ENCODE assay signal across 1 cellular context in the genomic region with DNA sequence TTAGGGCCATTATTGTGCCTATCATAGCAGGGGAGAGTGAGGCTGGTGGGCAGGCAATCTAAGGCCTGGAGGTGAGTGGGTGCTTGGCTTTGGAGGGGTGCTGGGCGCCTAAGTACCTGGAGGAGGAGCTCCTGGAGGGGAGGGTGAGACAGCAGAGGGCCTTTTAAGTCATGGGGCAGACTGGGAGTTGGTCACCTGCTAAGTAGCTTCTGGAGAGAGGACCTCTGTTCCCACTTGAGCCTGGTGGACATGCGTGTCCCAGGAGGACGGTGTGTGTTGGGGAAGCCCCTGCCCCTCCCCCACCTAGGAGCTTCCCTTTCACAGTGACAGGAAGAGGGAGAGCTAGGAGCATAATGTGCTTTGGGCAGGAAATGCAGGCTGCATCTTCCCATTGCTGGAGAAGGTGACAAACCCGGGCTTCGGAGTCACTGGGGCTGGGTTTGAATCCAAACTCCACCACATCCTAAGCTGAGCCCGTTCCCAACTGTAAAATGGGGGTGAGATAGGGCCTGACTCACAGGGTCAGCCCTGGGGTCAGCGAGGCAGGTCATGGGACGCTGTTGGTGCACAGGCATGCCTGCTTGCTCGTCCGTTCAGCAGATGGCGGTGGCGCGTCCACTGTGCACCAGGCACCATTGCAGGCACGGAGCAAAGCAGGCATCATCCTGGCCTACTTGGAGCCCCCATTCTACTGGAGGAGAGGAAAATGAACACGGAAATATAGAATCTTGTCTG.
A peak's percentile ranks its signal among the peaks of the same experiment; 100 is the strongest.
TF ChIP-seq lines count a peak whose summit lies in the region.

No MANE protein-coding gene starts in this region.

TF ChIP-seq in HepG2, 621 proteins besides CTCF, POLR2A, EP300 and RAD21 (continued from another document):
- TF ChIP-seq, protein P1, sequence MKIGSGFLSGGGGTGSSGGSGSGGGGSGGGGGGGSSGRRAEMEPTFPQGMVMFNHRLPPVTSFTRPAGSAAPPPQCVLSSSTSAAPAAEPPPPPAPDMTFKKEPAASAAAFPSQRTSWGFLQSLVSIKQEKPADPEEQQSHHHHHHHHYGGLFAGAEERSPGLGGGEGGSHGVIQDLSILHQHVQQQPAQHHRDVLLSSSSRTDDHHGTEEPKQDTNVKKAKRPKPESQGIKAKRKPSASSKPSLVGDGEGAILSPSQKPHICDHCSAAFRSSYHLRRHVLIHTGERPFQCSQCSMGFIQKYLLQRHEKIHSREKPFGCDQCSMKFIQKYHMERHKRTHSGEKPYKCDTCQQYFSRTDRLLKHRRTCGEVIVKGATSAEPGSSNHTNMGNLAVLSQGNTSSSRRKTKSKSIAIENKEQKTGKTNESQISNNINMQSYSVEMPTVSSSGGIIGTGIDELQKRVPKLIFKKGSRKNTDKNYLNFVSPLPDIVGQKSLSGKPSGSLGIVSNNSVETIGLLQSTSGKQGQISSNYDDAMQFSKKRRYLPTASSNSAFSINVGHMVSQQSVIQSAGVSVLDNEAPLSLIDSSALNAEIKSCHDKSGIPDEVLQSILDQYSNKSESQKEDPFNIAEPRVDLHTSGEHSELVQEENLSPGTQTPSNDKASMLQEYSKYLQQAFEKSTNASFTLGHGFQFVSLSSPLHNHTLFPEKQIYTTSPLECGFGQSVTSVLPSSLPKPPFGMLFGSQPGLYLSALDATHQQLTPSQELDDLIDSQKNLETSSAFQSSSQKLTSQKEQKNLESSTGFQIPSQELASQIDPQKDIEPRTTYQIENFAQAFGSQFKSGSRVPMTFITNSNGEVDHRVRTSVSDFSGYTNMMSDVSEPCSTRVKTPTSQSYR (CRISPR knock-in tag; IDR thresholded peaks at IDR 0.05; ENCODE audit: borderline replicate concordance), result peak; percentile 76
- TF ChIP-seq BHLHE40 (IDR thresholded peaks at IDR 0.05; ENCODE audit: low read length), result no peak
- TF ChIP-seq, protein P2, sequence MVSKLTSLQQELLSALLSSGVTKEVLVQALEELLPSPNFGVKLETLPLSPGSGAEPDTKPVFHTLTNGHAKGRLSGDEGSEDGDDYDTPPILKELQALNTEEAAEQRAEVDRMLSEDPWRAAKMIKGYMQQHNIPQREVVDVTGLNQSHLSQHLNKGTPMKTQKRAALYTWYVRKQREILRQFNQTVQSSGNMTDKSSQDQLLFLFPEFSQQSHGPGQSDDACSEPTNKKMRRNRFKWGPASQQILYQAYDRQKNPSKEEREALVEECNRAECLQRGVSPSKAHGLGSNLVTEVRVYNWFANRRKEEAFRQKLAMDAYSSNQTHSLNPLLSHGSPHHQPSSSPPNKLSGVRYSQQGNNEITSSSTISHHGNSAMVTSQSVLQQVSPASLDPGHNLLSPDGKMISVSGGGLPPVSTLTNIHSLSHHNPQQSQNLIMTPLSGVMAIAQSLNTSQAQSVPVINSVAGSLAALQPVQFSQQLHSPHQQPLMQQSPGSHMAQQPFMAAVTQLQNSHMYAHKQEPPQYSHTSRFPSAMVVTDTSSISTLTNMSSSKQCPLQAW (CRISPR knock-in tag; IDR thresholded peaks at IDR 0.05), result no peak
- TF ChIP-seq, protein P3, sequence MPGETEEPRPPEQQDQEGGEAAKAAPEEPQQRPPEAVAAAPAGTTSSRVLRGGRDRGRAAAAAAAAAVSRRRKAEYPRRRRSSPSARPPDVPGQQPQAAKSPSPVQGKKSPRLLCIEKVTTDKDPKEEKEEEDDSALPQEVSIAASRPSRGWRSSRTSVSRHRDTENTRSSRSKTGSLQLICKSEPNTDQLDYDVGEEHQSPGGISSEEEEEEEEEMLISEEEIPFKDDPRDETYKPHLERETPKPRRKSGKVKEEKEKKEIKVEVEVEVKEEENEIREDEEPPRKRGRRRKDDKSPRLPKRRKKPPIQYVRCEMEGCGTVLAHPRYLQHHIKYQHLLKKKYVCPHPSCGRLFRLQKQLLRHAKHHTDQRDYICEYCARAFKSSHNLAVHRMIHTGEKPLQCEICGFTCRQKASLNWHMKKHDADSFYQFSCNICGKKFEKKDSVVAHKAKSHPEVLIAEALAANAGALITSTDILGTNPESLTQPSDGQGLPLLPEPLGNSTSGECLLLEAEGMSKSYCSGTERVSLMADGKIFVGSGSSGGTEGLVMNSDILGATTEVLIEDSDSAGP (CRISPR knock-in tag; IDR thresholded peaks at IDR 0.05; ENCODE audit: borderline replicate concordance), result no peak; the same call in 1 of the 2 replicates
- no peak for TF ChIP-seq SRSF9 (IDR thresholded peaks at IDR 0.05; ENCODE audit: borderline replicate concordance, insufficient read depth, low read depth, low read length, poor library complexity, severe bottlenecking)
- no peak for TF ChIP-seq RNF2 (conservative IDR thresholded peaks at IDR 0.05; ENCODE audit: low read depth)
- TF ChIP-seq, protein P4, sequence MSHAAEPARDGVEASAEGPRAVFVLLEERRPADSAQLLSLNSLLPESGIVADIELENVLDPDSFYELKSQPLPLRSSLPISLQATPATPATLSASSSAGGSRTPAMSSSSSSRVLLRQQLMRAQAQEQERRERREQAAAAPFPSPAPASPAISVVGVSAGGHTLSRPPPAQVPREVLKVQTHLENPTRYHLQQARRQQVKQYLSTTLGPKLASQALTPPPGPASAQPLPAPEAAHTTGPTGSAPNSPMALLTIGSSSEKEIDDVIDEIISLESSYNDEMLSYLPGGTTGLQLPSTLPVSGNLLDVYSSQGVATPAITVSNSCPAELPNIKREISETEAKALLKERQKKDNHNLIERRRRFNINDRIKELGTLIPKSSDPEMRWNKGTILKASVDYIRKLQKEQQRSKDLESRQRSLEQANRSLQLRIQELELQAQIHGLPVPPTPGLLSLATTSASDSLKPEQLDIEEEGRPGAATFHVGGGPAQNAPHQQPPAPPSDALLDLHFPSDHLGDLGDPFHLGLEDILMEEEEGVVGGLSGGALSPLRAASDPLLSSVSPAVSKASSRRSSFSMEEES (CRISPR knock-in tag; IDR thresholded peaks at IDR 0.05), result no peak
- TF ChIP-seq, protein P5, sequence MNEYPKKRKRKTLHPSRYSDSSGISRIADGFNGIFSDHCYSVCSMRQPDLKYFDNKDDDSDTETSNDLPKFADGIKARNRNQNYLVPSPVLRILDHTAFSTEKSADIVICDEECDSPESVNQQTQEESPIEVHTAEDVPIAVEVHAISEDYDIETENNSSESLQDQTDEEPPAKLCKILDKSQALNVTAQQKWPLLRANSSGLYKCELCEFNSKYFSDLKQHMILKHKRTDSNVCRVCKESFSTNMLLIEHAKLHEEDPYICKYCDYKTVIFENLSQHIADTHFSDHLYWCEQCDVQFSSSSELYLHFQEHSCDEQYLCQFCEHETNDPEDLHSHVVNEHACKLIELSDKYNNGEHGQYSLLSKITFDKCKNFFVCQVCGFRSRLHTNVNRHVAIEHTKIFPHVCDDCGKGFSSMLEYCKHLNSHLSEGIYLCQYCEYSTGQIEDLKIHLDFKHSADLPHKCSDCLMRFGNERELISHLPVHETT (CRISPR knock-in tag; conservative IDR thresholded peaks at IDR 0.05), result no peak
- 0 out of 2 replicates have a peak, but pooled peaks have one; percentile 28 for TF ChIP-seq WIZ (CRISPR knock-in tag; IDR thresholded peaks at IDR 0.05)
- no peak for TF ChIP-seq ZNF230 (CRISPR knock-in tag; IDR thresholded peaks at IDR 0.05)
- TF ChIP-seq AGO2 (optimal IDR thresholded peaks at IDR 0.05; ENCODE audit: low read depth, low read length), result peak; percentile 36
- peak; percentile 54; the same call in 1 of the 2 replicates for TF ChIP-seq ZNF768 (CRISPR knock-in tag; IDR thresholded peaks at IDR 0.05)
- TF ChIP-seq RELA (CRISPR knock-in tag; IDR thresholded peaks at IDR 0.05), result no peak
- TF ChIP-seq ZNF253 (CRISPR knock-in tag; IDR thresholded peaks at IDR 0.05; ENCODE audit: borderline replicate concordance), result no peak
- no peak for TF ChIP-seq AHR (CRISPR knock-in tag; IDR thresholded peaks at IDR 0.05)
- no peak for TF ChIP-seq ZFP82 (CRISPR knock-in tag; IDR thresholded peaks at IDR 0.05; ENCODE audit: borderline replicate concordance)
